In the genomic region with DNA sequence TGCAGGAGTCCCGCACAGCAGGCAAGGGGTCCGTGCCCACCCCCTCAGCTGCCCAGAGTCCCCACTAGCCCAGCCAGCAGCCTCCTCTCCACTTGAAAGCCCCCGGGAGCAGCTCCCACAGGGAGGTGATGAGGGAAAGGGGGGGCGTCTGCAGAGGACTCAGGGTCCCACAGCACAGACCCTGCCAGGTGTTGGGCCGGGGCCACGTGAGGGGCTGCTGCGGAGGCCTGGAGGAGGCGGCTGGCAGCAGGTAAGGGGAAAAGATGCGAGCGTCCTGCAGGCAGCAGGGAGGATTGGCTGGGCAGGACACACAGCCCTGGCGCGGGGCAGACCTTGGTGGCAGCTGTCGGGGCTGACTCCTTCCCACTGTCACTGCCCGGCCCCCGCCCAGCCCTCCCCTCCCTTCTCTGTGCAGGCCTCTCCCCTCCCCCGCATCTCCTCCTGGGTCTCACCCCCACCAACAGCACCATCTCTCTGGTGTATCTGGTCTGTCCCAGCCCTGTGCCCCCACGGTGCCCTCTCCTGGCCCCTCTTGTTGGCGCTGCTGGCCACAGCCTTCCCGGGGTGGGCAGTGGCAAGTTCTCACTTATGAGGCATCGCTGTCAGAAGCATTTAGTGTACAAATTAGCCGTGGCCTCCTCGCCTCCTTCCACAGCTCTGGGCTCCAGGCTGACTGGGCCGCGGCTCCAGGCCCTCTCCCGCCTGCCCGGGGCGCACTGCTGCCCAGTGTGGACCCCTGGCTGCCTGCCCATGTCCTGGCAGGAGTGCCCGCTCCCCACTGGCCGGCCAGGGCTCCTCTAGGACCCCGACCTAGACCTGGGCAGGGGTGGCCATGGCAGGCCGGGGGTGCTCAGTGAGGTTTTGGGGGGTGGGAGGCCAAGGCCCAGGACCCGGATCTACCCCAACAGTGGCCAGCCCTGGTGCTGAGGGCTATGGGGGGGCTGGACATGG, we compare ENCODE assay signal across 1 cellular context.
TF ChIP-seq lines count a peak whose summit lies in the region.

No MANE protein-coding gene starts in this region.

TF ChIP-seq in SK-N-SH, 30 proteins besides CTCF, POLR2A, EP300 and RAD21:
- TF ChIP-seq SIN3A (IDR thresholded peaks at IDR 0.05; ENCODE audit: borderline replicate concordance, low read depth, low read length): no peak
- peak; percentile 44 for TF ChIP-seq CHD2 (IDR thresholded peaks at IDR 0.05; ENCODE audit: low read length, partially characterized antibody)
